Comparison of ENCODE assay signal across 17 cellular contexts in genomic region chr4:137997496-137997895, GRCh38.
"Had no signal": no experiment of that assay in that cellular context is flagged by ENCODE, and none has a peak within 500 bp of the region (broad histone marks: within the 10 kb centered on the region; RNA-seq: fewer than 3 reads in every experiment).

No MANE protein-coding gene starts in this region.

- DNase-seq: activated CD4-positive, alpha-beta T cell treated with anti-CD3 and anti-CD28 coated beads, Interleukin-2, amount 10 ng/mL, durations not matched to agents 24 days and 14 days; activated CD8-positive, alpha-beta T cell treated with anti-CD3 and anti-CD28 coated beads for 36 hours; activated naive CD4-positive, alpha-beta T cell treated with Interleukin-2 at 50 U/mL for 16 hours; activated naive CD8-positive, alpha-beta T cell treated with anti-CD3 and anti-CD28 coated beads, Interleukin-2, amount 10 ng/mL, durations not matched to agents 7 days and 5 days; activated T-cell treated with anti-CD3 and anti-CD28 coated beads, Interleukin-2, amount 50 U/mL, for 1 hour; amygdala; body of pancreas; central memory CD4-positive, alpha-beta T cell; psoas muscle; right cardiac atrium; T-helper 1 cell; T-helper 9 cell had no signal

- ATAC-seq: activated CD8-positive, alpha-beta T cell treated with anti-CD3 and anti-CD28 coated beads for 36 hours; body of pancreas; left lobe of liver; psoas muscle; right cardiac atrium had no signal

- H3K4me1 ChIP-seq: body of pancreas, psoas muscle had no signal

- H3K27ac ChIP-seq: body of pancreas, coronary artery, psoas muscle, tibial nerve had no signal

- H3K27me3 ChIP-seq: body of pancreas, tibial nerve had no signal

- H3K4me3 ChIP-seq: body of pancreas, coronary artery, lung, psoas muscle, skin epidermis, tibial nerve had no signal

- H3K36me3 ChIP-seq: tibial nerve had no signal

- H3K9me3 ChIP-seq: body of pancreas, psoas muscle, tibial nerve had no signal
